In the genomic region with DNA sequence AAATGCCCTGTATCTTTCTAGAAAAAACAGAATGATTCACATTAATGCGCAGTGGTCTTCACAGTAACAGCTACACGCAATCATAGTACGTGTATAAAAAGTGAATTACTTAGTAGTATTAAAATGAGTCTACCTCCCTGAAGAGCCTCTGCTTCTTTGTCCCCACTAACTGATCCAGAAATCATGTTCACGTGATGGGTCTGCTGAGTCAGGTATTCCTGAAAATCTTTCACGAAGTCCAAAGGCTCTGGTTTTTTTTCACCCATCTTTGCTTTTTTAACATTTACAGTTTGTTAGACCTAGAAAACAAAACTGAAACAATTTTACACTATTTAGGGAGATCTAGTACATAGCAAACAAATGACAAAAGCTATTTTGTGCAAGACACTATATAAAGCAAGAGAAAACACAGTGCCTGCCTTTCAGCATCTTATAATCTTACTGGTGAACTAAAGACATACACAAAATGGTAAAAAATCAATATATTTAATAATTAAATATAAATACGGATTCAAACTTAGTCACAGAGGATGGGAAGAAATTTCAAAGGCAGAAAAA, we compare ENCODE assay signal across 16 cellular contexts. TPM values are rescaled to one million over a fixed set of nuclear protein-coding genes. Genes with fewer than 3 reads are reported as not detected.
DNase-seq lines count a peak whose midpoint lies in the region; ATAC-seq, FAIRE-seq and TF ChIP-seq lines count a peak whose summit lies in the region.
"Had no signal": no experiment of that assay in that cellular context is flagged by ENCODE, and none has a peak within 500 bp of the region (broad histone marks: within the 10 kb centered on the region; RNA-seq: fewer than 3 reads in every experiment).

No MANE protein-coding gene starts in this region.

- H3K4me3 ChIP-seq in K562: no peak overlapping the region
- H3K4me3 ChIP-seq: SJCRH30 had no signal

- no peak overlapping the region for H2AK5ac ChIP-seq in H9 (ENCODE audit: insufficient read length, low read length)

- peaks cover 30% of the 10 kb centered on the region for H3K4me1 Mint-ChIP-seq in activated CD4-positive, alpha-beta T cell treated with anti-CD3 and anti-CD28 coated beads for 36 hours
- H3K4me1 Mint-ChIP-seq in stimulated activated effector memory CD8-positive, alpha-beta T cell treated with anti-CD3 and anti-CD28 coated beads, Interleukin-12 subunit alpha, Interleukin-12 subunit beta, amount 100 ng/mL, for 72 hours: peaks cover 33% of the 10 kb centered on the region
- H3K4me1 Mint-ChIP-seq in H9: peaks cover 4 to 11% of the 10 kb centered on the region in 2 experiments

- intact Hi-C loops in activated CD4-positive, alpha-beta T cell treated with anti-CD3 and anti-CD28 coated beads for 36 hours (cut with DNase I, micrococcal nuclease): no loop called here
- intact Hi-C loops in K562 (cut with micrococcal nuclease): no loop called here

- peaks cover 52% of the 10 kb centered on the region for H3K36me3 ChIP-seq in K562 (ENCODE audit: control insufficient read depth, insufficient read depth, low read length)

- H3K36me3 Mint-ChIP-seq in activated CD4-positive, alpha-beta T cell treated with anti-CD3 and anti-CD28 coated beads for 36 hours (ENCODE audit: low read depth): peaks cover 27% of the 10 kb centered on the region
- peaks cover 60% of the 10 kb centered on the region for H3K36me3 Mint-ChIP-seq in stimulated activated effector memory CD8-positive, alpha-beta T cell treated with anti-CD3 and anti-CD28 coated beads, Interleukin-12 subunit alpha, Interleukin-12 subunit beta, amount 100 ng/mL, for 72 hours
- peaks cover 3 to 30% (median 28%) of the 10 kb centered on the region in 3 experiments; a peak in 5 of 7 replicates for H3K36me3 Mint-ChIP-seq in H9 (ENCODE audit: insufficient read depth in 1 of 3, low read depth in 3 of 3)

- H3K4me3 Mint-ChIP-seq in activated CD4-positive, alpha-beta T cell treated with anti-CD3 and anti-CD28 coated beads for 36 hours: no peak overlapping the region
- H3K4me3 Mint-ChIP-seq in stimulated activated effector memory CD8-positive, alpha-beta T cell treated with anti-CD3 and anti-CD28 coated beads, Interleukin-12 subunit alpha, Interleukin-12 subunit beta, amount 100 ng/mL, for 72 hours: no peak overlapping the region
- H3K4me3 Mint-ChIP-seq in H9: no peak overlapping the region
- H3K4me3 Mint-ChIP-seq: CD14-positive monocyte had no signal

- 89% methylated on average over 6 of the region's 6 CpGs for WGBS in K562 (ENCODE audit: insufficient coverage, low coverage, missing lambda C conversion rate)
- WGBS in H9 (ENCODE audit: extremely low coverage, insufficient read length, low lambda C conversion rate): no CpG with 5 or more reads among the region's 6 CpGs

- H3K9me3 Mint-ChIP-seq in activated CD4-positive, alpha-beta T cell treated with anti-CD3 and anti-CD28 coated beads for 36 hours (ENCODE audit: low read depth): no peaks in the 10 kb centered on the region
- no peaks in the 10 kb centered on the region for H3K9me3 Mint-ChIP-seq in stimulated activated effector memory CD8-positive, alpha-beta T cell treated with anti-CD3 and anti-CD28 coated beads, Interleukin-12 subunit alpha, Interleukin-12 subunit beta, amount 100 ng/mL, for 72 hours
- H3K9me3 Mint-ChIP-seq in H9: no peaks in the 10 kb centered on the region
- H3K9me3 Mint-ChIP-seq: CD14-positive monocyte had no signal

- H4K20me1 ChIP-seq in K562 (replicated peaks; ENCODE audit: control insufficient read depth, insufficient read depth, low read length) (no peaks in the 10 kb centered on the region), H9 (ENCODE audit: control insufficient read depth, insufficient read depth, insufficient read length) (no peaks in the 10 kb centered on the region)

- CTCF ChIA-PET in activated CD4-positive, alpha-beta T cell treated with anti-CD3 and anti-CD28 coated beads for 36 hours (lab: Charles Lee): interaction anchor here (1.1 to 1.9 kb wide), 3 partner anchors 9 to 18 kb away, joined by 4 to 7 read pairs (median 7); a partner anchor contains a TSS
- CTCF ChIA-PET in K562 (lab: Yijun Ruan, JAX; ENCODE audit: low intra/inter-chr PET ratio): no interaction called here

- H3K9me3 ChIP-seq in K562 (replicated peaks; ENCODE audit: control insufficient read depth, insufficient read depth, low read depth, low read length) (no peaks in the 10 kb centered on the region), H9 (ENCODE audit: control insufficient read depth, low read depth, low read length) (no peaks in the 10 kb centered on the region)
- H3K9me3 ChIP-seq: SJCRH30 had no signal

- no TSS peak for BruUV-seq in K562 (replicated peaks; lab: Mats Ljungman, UMichigan)

- H2BK5ac ChIP-seq in H9 (ENCODE audit: insufficient read length, low read length): no peak overlapping the region

- H3K27me3 ChIP-seq in K562 (ENCODE audit: control insufficient read depth in 2 of 2, insufficient read depth in 2 of 2, low read length in 2 of 2) (no peaks in the 10 kb centered on the region), H9 (ENCODE audit: insufficient read depth, low read length) (no peaks in the 10 kb centered on the region; the same call in 1 of the 2 replicates)
- H3K27me3 ChIP-seq: SJCRH30 had no signal

- no peak overlapping the region for H2BK120ac ChIP-seq in H9 (ENCODE audit: low read depth, low read length, poor library complexity, severe bottlenecking)

- H4K8ac ChIP-seq in H9 (replicated peaks; ENCODE audit: insufficient read length, low read depth, low read length): no peak overlapping the region

- FAIRE-seq in K562 (lab: Jason Lieb, UNC): no peak

- H3K4me1 ChIP-seq in K562 (replicated peaks in 1 of 2; ENCODE audit: control insufficient read depth in 2 of 2, insufficient read depth in 2 of 2, low read length in 2 of 2): peaks cover 0 to 3% of the 10 kb centered on the region in 2 experiments; a peak in 2 of 5 replicates
- no peaks in the 10 kb centered on the region for H3K4me1 ChIP-seq in H9 (ENCODE audit: insufficient read depth, low read length)
- H3K4me1 ChIP-seq: SJCRH30 had no signal

- no peak overlapping the region for H3K23ac ChIP-seq in H9 (ENCODE audit: insufficient read length, low read depth, low read length)

- no peak overlapping the region for H2BK12ac ChIP-seq in H9 (ENCODE audit: insufficient read length, low read depth, low read length)

- H3K14ac ChIP-seq in H9 (ENCODE audit: insufficient read depth, low read length): no peak overlapping the region

- no peaks in the 10 kb centered on the region for H3K27me3 Mint-ChIP-seq in activated CD4-positive, alpha-beta T cell treated with anti-CD3 and anti-CD28 coated beads for 36 hours
- no peaks in the 10 kb centered on the region for H3K27me3 Mint-ChIP-seq in H9 (ENCODE audit: low read depth)

- no peaks in the 10 kb centered on the region for H3K79me1 ChIP-seq in H9 (ENCODE audit: insufficient read depth, low read depth, low read length, poor library complexity, severe bottlenecking)

- peaks cover 38% of the 10 kb centered on the region for H3K79me2 ChIP-seq in K562 (ENCODE audit: control insufficient read depth, insufficient read depth, low read length)
- no peaks in the 10 kb centered on the region for H3K79me2 ChIP-seq in H9 (ENCODE audit: insufficient read depth, low read length)

- H2AFZ ChIP-seq in K562 (ENCODE audit: low read depth, low read length) (no peak overlapping the region), H9 (ENCODE audit: low read length) (no peak overlapping the region)

- no peak for TF ChIP-seq EP300 in K562 (IDR thresholded peaks at IDR 0.05; ENCODE audit: low read length)

- no peak for TF ChIP-seq POLR2A in K562 (conservative IDR thresholded peaks at IDR 0.05)

- no peak for DNase-seq in activated CD4-positive, alpha-beta T cell treated with anti-CD3 and anti-CD28 coated beads for 36 hours
- DNase-seq in activated CD4-positive, alpha-beta T cell treated with anti-CD3 and anti-CD28 coated beads for 4 hours: no peak
- DNase-seq in K562 (ENCODE audit: extremely low read depth in 1 of 4, low spot score in 3 of 4) (no peak), caudate nucleus (lab: John Stamatoyannopoulos, UW) (no peak), H9 (no peak)
- no peak for DNase-seq in stimulated activated effector memory CD8-positive, alpha-beta T cell treated with anti-CD3 and anti-CD28 coated beads, Interleukin-12 subunit alpha, Interleukin-12 subunit beta, amount 100 ng/mL, for 72 hours (ENCODE audit: low spot score in 2 of 2)
- DNase-seq: DMS 273 treated with DMSO at 0.1 percent for 48 hours, DND-41, NCI-H1417 treated with DMSO at 0.1 percent for 48 hours, NCI-H2029, NCI-H524 treated with DMSO at 0.1 percent for 48 hours, SJCRH30 had no signal

- no peaks in the 10 kb centered on the region for H3K23me2 ChIP-seq in H9 (ENCODE audit: insufficient read length, low read depth, low read length, poor library complexity, severe bottlenecking)

- H3K4me2 ChIP-seq in K562 (ENCODE audit: insufficient read depth, low read length) (no peak overlapping the region), H9 (ENCODE audit: insufficient read depth, insufficient read length, low read length) (no peak overlapping the region)

- no peak overlapping the region for H3T11ph ChIP-seq in H9 (ENCODE audit: low read length)

- POLR2A ChIA-PET in activated CD4-positive, alpha-beta T cell treated with anti-CD3 and anti-CD28 coated beads for 36 hours (lab: Charles Lee): interaction anchor here (0.6 to 1.2 kb wide), 3 partner anchors 9 to 44 kb away, joined by 3 to 4 read pairs (median 3); a partner anchor contains a TSS
- POLR2A ChIA-PET in K562 (lab: Yijun Ruan, JAX): interaction anchor here (1.0 to 1.9 kb wide), 3 partner anchors 9 to 16 kb away, joined by 6 to 9 read pairs (median 7); no protein-coding TSS in a partner anchor

- no peak overlapping the region for H3K18ac ChIP-seq in H9 (ENCODE audit: insufficient read length, low read depth, low read length)

- TF ChIP-seq CTCF in K562 (IDR thresholded peaks at IDR 0.05 in 2 of 3, conservative IDR thresholded peaks at IDR 0.05 in 1 of 3; ENCODE audit: insufficient read depth in 2 of 3, low read depth in 1 of 3, low read length in 3 of 3) (no peak), H9 (conservative IDR thresholded peaks at IDR 0.05) (no peak)

- H3K9me1 ChIP-seq in K562 (ENCODE audit: control insufficient read depth, insufficient read depth, low read length): no peaks in the 10 kb centered on the region

- in situ Hi-C loops in K562 (cut with MboI): no loop called here

- no peak overlapping the region for H2BK20ac ChIP-seq in H9 (ENCODE audit: low read depth, low read length, poor library complexity, severe bottlenecking)

- H3K27ac Mint-ChIP-seq in activated CD4-positive, alpha-beta T cell treated with anti-CD3 and anti-CD28 coated beads for 36 hours: peak overlapping the region; percentile 26
- H3K27ac Mint-ChIP-seq in stimulated activated effector memory CD8-positive, alpha-beta T cell treated with anti-CD3 and anti-CD28 coated beads, Interleukin-12 subunit alpha, Interleukin-12 subunit beta, amount 100 ng/mL, for 72 hours: peak overlapping the region; percentile 40
- no peak overlapping the region for H3K27ac Mint-ChIP-seq in H9
- H3K27ac Mint-ChIP-seq: CD14-positive monocyte had no signal

- no peak overlapping the region for H3K56ac ChIP-seq in H9 (ENCODE audit: insufficient read length, low read depth, low read length)

- no peak overlapping the region for H3K4ac ChIP-seq in H9 (ENCODE audit: low read depth, low read length)

- H3K9ac ChIP-seq in K562 (ENCODE audit: insufficient read depth in 1 of 2, low read depth in 2 of 2, low read length in 2 of 2) (no peak overlapping the region), H9 (ENCODE audit: extremely low read depth, insufficient read length, low read length) (no peak overlapping the region)

- no peak for ATAC-seq in activated CD4-positive, alpha-beta T cell treated with anti-CD3 and anti-CD28 coated beads for 36 hours
- peak; percentile 41 for ATAC-seq in GM21576 (IDR thresholded peaks at IDR 0.05; ENCODE audit: unreplicated experiment)
- ATAC-seq in K562: no peak
- ATAC-seq in stimulated activated effector memory CD8-positive, alpha-beta T cell treated with anti-CD3 and anti-CD28 coated beads, Interleukin-12 subunit alpha, Interleukin-12 subunit beta, amount 100 ng/mL, for 72 hours: no peak
- no peak for ATAC-seq in HG03039 (IDR thresholded peaks at IDR 0.05; ENCODE audit: unreplicated experiment)

- no peak overlapping the region for H4K5ac ChIP-seq in H9 (ENCODE audit: insufficient read length, low read depth, low read length)

- TF ChIP-seq RAD21 in K562 (CRISPR knock-in tag; conservative IDR thresholded peaks at IDR 0.05 in 1 of 2, IDR thresholded peaks at IDR 0.05 in 1 of 2): no peak

- no peak overlapping the region for H2BK15ac ChIP-seq in H9 (ENCODE audit: low read depth, low read length)

- H4K91ac ChIP-seq in H9 (ENCODE audit: insufficient read length, low read depth, low read length): no peak overlapping the region

- H3K27ac ChIP-seq in K562 (ENCODE audit: extremely low read depth, low read depth, low read length) (no peak overlapping the region), caudate nucleus (ENCODE audit: low read depth, low read length) (no peak overlapping the region), H9 (ENCODE audit: insufficient read length, low read depth, low read length) (no peak overlapping the region)
- H3K27ac ChIP-seq: 22Rv1, SJCRH30 had no signal

RNA-seq across cellular contexts. Expression of a gene that starts 10.2 kb away (rescaled TPM):
- 10 to 100 TPM in 1 of 2 experiments, 1 to 10 TPM in 1; 9.4 to 14.1 TPM for total RNA-seq in activated CD4-positive, alpha-beta T cell treated with anti-CD3 and anti-CD28 coated beads for 36 hours
- 9.1 and 30.0 TPM in 2 replicates for total RNA-seq in K562 (2011; cell fraction: chromatin; rRNA removed; ENCODE audit: low replicate concordance)
- 5.0 and 6.7 TPM in 2 replicates for total RNA-seq in K562 (2011; cell fraction: nucleolus; rRNA removed)
- total RNA-seq in K562 (2011; cell fraction: nucleoplasm; rRNA removed): 12.0 and 18.2 TPM in 2 replicates
- 3.8 and 5.4 TPM in 2 replicates for total RNA-seq in K562 (2014; rRNA removed)
- total RNA-seq in K562 (2014; rRNA removed; fragmentation: Illumina TruSeq; extraction: Trizol): 6.1 and 8.5 TPM in 2 replicates
- 4.4 and 5.4 TPM in 2 replicates for total RNA-seq in K562 (2015; rRNA removed; fragmentation: Illumina TruSeq; extraction: Trizol)
- total RNA-seq in K562 (2021): 11.3 and 12.7 TPM in 2 replicates
- polyA plus RNA-seq in K562 (2011; rRNA removed): 12.4 and 12.5 TPM in 2 replicates
- 5.4 and 6.6 TPM in 2 replicates for polyA plus RNA-seq in K562 (2011; cell fraction: cytosol; rRNA removed)
- polyA plus RNA-seq in K562 (2011; cell fraction: nucleus; rRNA removed): 12.2 and 12.3 TPM in 2 replicates
- polyA plus RNA-seq in K562 (2012): 4.7 and 7.7 TPM in 2 replicates
- polyA plus RNA-seq in K562 (2014; fragmentation: Illumina TruSeq; extraction: Trizol): 12.9 and 19.6 TPM in 2 replicates
- 10 to 100 TPM; 11.2 to 13.8 TPM for polyA plus RNA-seq in K562 (2014; fragmentation: Nextera tagmentation; extraction: Ambion mirVana)
- 8.5 and 13.6 TPM in 2 replicates for polyA plus RNA-seq in K562 (2014; rRNA removed)
- polyA minus RNA-seq in K562 (2011; rRNA and poly(A)+ RNA removed): 13.9 and 15.3 TPM in 2 replicates
- polyA minus RNA-seq in K562 (2011; cell fraction: cytosol; rRNA and poly(A)+ RNA removed): 4.0 and 5.3 TPM in 2 replicates
- 5.5 and 10.9 TPM in 2 replicates for polyA minus RNA-seq in K562 (2011; cell fraction: nucleus; rRNA and poly(A)+ RNA removed)
- total RNA-seq in H9 (2021): 12.5 and 14.3 TPM in 2 replicates

RNA-seq across cellular contexts. Expression of a gene that starts 10.4 kb away (rescaled TPM):
- total RNA-seq in activated CD4-positive, alpha-beta T cell treated with anti-CD3 and anti-CD28 coated beads for 36 hours: 10 to 100 TPM; 24.0 to 25.5 TPM
- 4.9 and 17.0 TPM in 2 replicates for total RNA-seq in K562 (2011; cell fraction: chromatin; rRNA removed; ENCODE audit: low replicate concordance)
- 2.0 and 4.6 TPM in 2 replicates for total RNA-seq in K562 (2011; cell fraction: nucleolus; rRNA removed)
- total RNA-seq in K562 (2011; cell fraction: nucleoplasm; rRNA removed): 3.4 and 5.6 TPM in 2 replicates
- 2.9 TPM in 2 replicates for total RNA-seq in K562 (2014; rRNA removed)
- 4.0 and 5.7 TPM in 2 replicates for total RNA-seq in K562 (2014; rRNA removed; fragmentation: Illumina TruSeq; extraction: Trizol)
- total RNA-seq in K562 (2015; rRNA removed; fragmentation: Illumina TruSeq; extraction: Trizol): 4.6 TPM in 2 replicates
- total RNA-seq in K562 (2021): 7.8 and 8.0 TPM in 2 replicates
- 8.0 TPM in 2 replicates for polyA plus RNA-seq in K562 (2011; rRNA removed)
- polyA plus RNA-seq in K562 (2011; cell fraction: cytosol; rRNA removed): 1.2 and 2.4 TPM in 2 replicates
- 6.6 and 15.4 TPM in 2 replicates for polyA plus RNA-seq in K562 (2011; cell fraction: nucleus; rRNA removed)
- 3.4 TPM in 2 replicates for polyA plus RNA-seq in K562 (2012)
- 5.0 and 5.8 TPM in 2 replicates for polyA plus RNA-seq in K562 (2014; fragmentation: Illumina TruSeq; extraction: Trizol)
- polyA plus RNA-seq in K562 (2014; fragmentation: Nextera tagmentation; extraction: Ambion mirVana): 1 to 10 TPM; 4.7 to 9.1 TPM
- polyA plus RNA-seq in K562 (2014; rRNA removed): 5.5 and 6.0 TPM in 2 replicates
- 6.0 and 6.2 TPM in 2 replicates for polyA minus RNA-seq in K562 (2011; rRNA and poly(A)+ RNA removed)
- 2.4 and 3.2 TPM in 2 replicates for polyA minus RNA-seq in K562 (2011; cell fraction: cytosol; rRNA and poly(A)+ RNA removed)
- 3.1 and 6.6 TPM in 2 replicates for polyA minus RNA-seq in K562 (2011; cell fraction: nucleus; rRNA and poly(A)+ RNA removed)
- 31.1 and 35.1 TPM in 2 replicates for total RNA-seq in H9 (2021)

RNA-seq across cellular contexts. Expression of a gene that starts 18.2 kb away (rescaled TPM):
- total RNA-seq in activated CD4-positive, alpha-beta T cell treated with anti-CD3 and anti-CD28 coated beads for 36 hours: 1 to 10 TPM; 2.8 to 2.9 TPM
- 7.6 and 11.3 TPM in 2 replicates for total RNA-seq in K562 (2011; cell fraction: chromatin; rRNA removed; ENCODE audit: low replicate concordance)
- 4.2 and 6.6 TPM in 2 replicates for total RNA-seq in K562 (2011; cell fraction: nucleolus; rRNA removed)
- 9.5 and 17.5 TPM in 2 replicates for total RNA-seq in K562 (2011; cell fraction: nucleoplasm; rRNA removed)
- total RNA-seq in K562 (2014; rRNA removed): 10.5 and 13.2 TPM in 2 replicates
- total RNA-seq in K562 (2014; rRNA removed; fragmentation: Illumina TruSeq; extraction: Trizol): 16.3 and 18.9 TPM in 2 replicates
- 12.7 and 13.8 TPM in 2 replicates for total RNA-seq in K562 (2015; rRNA removed; fragmentation: Illumina TruSeq; extraction: Trizol)
- 14.3 and 17.0 TPM in 2 replicates for total RNA-seq in K562 (2021)
- 18.9 and 21.5 TPM in 2 replicates for polyA plus RNA-seq in K562 (2011; rRNA removed)
- polyA plus RNA-seq in K562 (2011; cell fraction: cytosol; rRNA removed): 7.3 and 11.0 TPM in 2 replicates
- polyA plus RNA-seq in K562 (2011; cell fraction: nucleus; rRNA removed): 8.7 and 9.7 TPM in 2 replicates
- polyA plus RNA-seq in K562 (2012): 11.5 and 14.8 TPM in 2 replicates
- polyA plus RNA-seq in K562 (2014; fragmentation: Illumina TruSeq; extraction: Trizol): 16.3 and 16.4 TPM in 2 replicates
- polyA plus RNA-seq in K562 (2014; fragmentation: Nextera tagmentation; extraction: Ambion mirVana): 10 to 100 TPM; 46.5 to 49.7 TPM
- polyA plus RNA-seq in K562 (2014; rRNA removed): 19.3 and 23.3 TPM in 2 replicates
- 12.3 and 12.8 TPM in 2 replicates for polyA minus RNA-seq in K562 (2011; rRNA and poly(A)+ RNA removed)
- polyA minus RNA-seq in K562 (2011; cell fraction: cytosol; rRNA and poly(A)+ RNA removed): 4.7 and 4.9 TPM in 2 replicates
- 5.4 and 7.1 TPM in 2 replicates for polyA minus RNA-seq in K562 (2011; cell fraction: nucleus; rRNA and poly(A)+ RNA removed)
- 8.0 and 8.7 TPM in 2 replicates for total RNA-seq in H9 (2021)

RNA-seq across cellular contexts. Expression of a gene that starts 44.4 kb away (rescaled TPM):
- 1 to 10 TPM; 8.6 to 9.0 TPM for total RNA-seq in activated CD4-positive, alpha-beta T cell treated with anti-CD3 and anti-CD28 coated beads for 36 hours
- 4.6 and 15.2 TPM in 2 replicates for total RNA-seq in K562 (2011; cell fraction: chromatin; rRNA removed; ENCODE audit: low replicate concordance)
- total RNA-seq in K562 (2011; cell fraction: nucleolus; rRNA removed): 1.3 and 1.7 TPM in 2 replicates
- 2.5 and 4.4 TPM in 2 replicates for total RNA-seq in K562 (2011; cell fraction: nucleoplasm; rRNA removed)
- total RNA-seq in K562 (2014; rRNA removed) (5.5 and 7.5 TPM in 2 replicates), K562 (2014; rRNA removed; fragmentation: Illumina TruSeq; extraction: Trizol) (9.2 and 10.8 TPM in 2 replicates), K562 (2015; rRNA removed; fragmentation: Illumina TruSeq; extraction: Trizol) (6.2 and 7.5 TPM in 2 replicates), K562 (2021) (6.5 and 7.8 TPM in 2 replicates), H9 (2021) (10.9 and 11.7 TPM in 2 replicates)
- polyA plus RNA-seq in K562 (2011; rRNA removed) (4.8 and 7.5 TPM in 2 replicates), K562 (2014; fragmentation: Illumina TruSeq; extraction: Trizol) (9.6 and 10.1 TPM in 2 replicates), K562 (2014; fragmentation: Nextera tagmentation; extraction: Ambion mirVana) (1 to 10 TPM; 2.5 to 3.0 TPM), K562 (2014; rRNA removed) (5.4 and 6.7 TPM in 2 replicates)
- 1.1 and 1.8 TPM in 2 replicates for polyA plus RNA-seq in K562 (2011; cell fraction: cytosol; rRNA removed)
- 3.9 and 5.2 TPM in 2 replicates for polyA plus RNA-seq in K562 (2011; cell fraction: nucleus; rRNA removed)
- polyA plus RNA-seq in K562 (2012): 4.6 and 7.1 TPM in 2 replicates
- polyA minus RNA-seq in K562 (2011; rRNA and poly(A)+ RNA removed): 11.9 and 13.3 TPM in 2 replicates
- 2.1 and 2.9 TPM in 2 replicates for polyA minus RNA-seq in K562 (2011; cell fraction: cytosol; rRNA and poly(A)+ RNA removed)
- 1.9 and 7.8 TPM in 2 replicates for polyA minus RNA-seq in K562 (2011; cell fraction: nucleus; rRNA and poly(A)+ RNA removed)

Comparison
In these comparisons a context has a peak if more than half of its experiments do, and no peak if none do; other contexts are left out.
1. H3K27ac Mint-ChIP-seq: peak in activated CD4-positive, alpha-beta T cell treated with anti-CD3 and anti-CD28 coated beads for 36 hours (single experiment) and stimulated activated effector memory CD8-positive, alpha-beta T cell treated with anti-CD3 and anti-CD28 coated beads, Interleukin-12 subunit alpha, Interleukin-12 subunit beta, amount 100 ng/mL, for 72 hours (single experiment); none in H9 (0 of 3).